In the genomic region with DNA sequence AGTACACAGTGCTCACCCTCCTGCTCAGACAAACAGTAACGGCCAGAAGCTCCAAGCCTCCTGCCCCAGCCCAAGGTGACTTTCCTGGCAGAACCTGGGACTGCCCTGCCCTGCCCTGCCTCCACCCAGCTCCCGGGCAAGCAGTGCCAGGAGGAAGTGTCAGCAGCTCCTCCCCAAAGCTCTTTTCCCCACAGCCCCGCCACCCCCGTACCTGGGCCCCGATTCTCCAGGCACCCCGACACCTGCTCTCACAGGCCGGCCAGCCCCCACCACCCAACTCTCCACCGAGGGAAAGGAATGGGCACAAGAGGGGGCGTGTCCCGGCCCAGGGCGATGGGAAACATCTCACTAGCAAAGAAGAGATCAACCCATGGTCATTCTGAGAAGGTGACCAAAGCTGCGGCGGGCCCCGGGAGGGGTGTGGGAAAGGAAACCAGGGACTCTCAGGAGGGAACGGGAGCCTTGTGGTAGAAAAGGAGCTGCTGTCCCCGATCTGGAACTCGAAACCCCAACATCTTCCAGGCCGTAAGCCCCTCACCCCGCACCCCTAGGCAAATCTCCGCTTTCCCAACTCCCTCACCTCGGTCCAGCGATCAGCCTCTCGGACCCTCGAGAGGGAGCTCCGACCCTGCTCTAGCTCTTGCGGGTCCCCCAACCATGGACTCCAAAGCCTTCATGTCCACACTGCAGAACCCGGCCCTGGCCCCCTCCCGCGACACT, we compare ENCODE assay signal across 1 cellular context.
TF ChIP-seq lines count a peak whose summit lies in the region.

No MANE protein-coding gene starts in this region.

TF ChIP-seq in HepG2, 621 proteins besides CTCF, POLR2A, EP300 and RAD21 (continued from another document and continues in another):
- TF ChIP-seq, protein P1, sequence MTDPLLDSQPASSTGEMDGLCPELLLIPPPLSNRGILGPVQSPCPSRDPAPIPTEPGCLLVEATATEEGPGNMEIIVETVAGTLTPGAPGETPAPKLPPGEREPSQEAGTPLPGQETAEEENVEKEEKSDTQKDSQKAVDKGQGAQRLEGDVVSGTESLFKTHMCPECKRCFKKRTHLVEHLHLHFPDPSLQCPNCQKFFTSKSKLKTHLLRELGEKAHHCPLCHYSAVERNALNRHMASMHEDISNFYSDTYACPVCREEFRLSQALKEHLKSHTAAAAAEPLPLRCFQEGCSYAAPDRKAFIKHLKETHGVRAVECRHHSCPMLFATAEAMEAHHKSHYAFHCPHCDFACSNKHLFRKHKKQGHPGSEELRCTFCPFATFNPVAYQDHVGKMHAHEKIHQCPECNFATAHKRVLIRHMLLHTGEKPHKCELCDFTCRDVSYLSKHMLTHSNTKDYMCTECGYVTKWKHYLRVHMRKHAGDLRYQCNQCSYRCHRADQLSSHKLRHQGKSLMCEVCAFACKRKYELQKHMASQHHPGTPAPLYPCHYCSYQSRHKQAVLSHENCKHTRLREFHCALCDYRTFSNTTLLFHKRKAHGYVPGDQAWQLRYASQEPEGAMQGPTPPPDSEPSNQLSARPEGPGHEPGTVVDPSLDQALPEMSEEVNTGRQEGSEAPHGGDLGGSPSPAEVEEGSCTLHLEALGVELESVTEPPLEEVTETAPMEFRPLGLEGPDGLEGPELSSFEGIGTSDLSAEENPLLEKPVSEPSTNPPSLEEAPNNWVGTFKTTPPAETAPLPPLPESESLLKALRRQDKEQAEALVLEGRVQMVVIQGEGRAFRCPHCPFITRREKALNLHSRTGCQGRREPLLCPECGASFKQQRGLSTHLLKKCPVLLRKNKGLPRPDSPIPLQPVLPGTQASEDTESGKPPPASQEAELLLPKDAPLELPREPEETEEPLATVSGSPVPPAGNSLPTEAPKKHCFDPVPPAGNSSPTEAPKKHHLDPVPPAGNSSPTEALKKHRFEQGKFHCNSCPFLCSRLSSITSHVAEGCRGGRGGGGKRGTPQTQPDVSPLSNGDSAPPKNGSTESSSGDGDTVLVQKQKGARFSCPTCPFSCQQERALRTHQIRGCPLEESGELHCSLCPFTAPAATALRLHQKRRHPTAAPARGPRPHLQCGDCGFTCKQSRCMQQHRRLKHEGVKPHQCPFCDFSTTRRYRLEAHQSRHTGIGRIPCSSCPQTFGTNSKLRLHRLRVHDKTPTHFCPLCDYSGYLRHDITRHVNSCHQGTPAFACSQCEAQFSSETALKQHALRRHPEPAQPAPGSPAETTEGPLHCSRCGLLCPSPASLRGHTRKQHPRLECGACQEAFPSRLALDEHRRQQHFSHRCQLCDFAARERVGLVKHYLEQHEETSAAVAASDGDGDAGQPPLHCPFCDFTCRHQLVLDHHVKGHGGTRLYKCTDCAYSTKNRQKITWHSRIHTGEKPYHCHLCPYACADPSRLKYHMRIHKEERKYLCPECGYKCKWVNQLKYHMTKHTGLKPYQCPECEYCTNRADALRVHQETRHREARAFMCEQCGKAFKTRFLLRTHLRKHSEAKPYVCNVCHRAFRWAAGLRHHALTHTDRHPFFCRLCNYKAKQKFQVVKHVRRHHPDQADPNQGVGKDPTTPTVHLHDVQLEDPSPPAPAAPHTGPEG (CRISPR knock-in tag; IDR thresholded peaks at IDR 0.05) = no peak
- TF ChIP-seq SIN3A (IDR thresholded peaks at IDR 0.05; ENCODE audit: borderline replicate concordance, low read depth, low read length) (peak; percentile 81; the same call in 1 of the 2 replicates), PITX1 (CRISPR knock-in tag; IDR thresholded peaks at IDR 0.05) (peak; percentile 34; the same call in 1 of the 2 replicates), ZNF550 (CRISPR knock-in tag; IDR thresholded peaks at IDR 0.05; ENCODE audit: borderline replicate concordance) (no peak), RFXAP (CRISPR knock-in tag; IDR thresholded peaks at IDR 0.05; ENCODE audit: borderline replicate concordance) (0 out of 2 replicates have a peak, but pooled peaks have one; percentile 8), RFX5 (IDR thresholded peaks at IDR 0.05; ENCODE audit: low read depth, low read length) (0 out of 2 replicates have a peak, but pooled peaks have one; percentile 4), KLF12 (CRISPR knock-in tag; IDR thresholded peaks at IDR 0.05; ENCODE audit: borderline replicate concordance) (no peak), GATAD1 (CRISPR knock-in tag; IDR thresholded peaks at IDR 0.05) (no peak), MXD4 (CRISPR knock-in tag; IDR thresholded peaks at IDR 0.05) (no peak), ATF7-NPFF (CRISPR knock-in tag; IDR thresholded peaks at IDR 0.05; ENCODE audit: low read depth) (no peak), NBN (conservative IDR thresholded peaks at IDR 0.05) (no peak), NR2F2 (IDR thresholded peaks at IDR 0.05; ENCODE audit: borderline replicate concordance, low read depth) (no peak; the same call in 1 of the 2 replicates), PRMT3 (CRISPR knock-in tag; IDR thresholded peaks at IDR 0.05; ENCODE audit: borderline replicate concordance, low read depth) (no peak), CC2D1A (CRISPR knock-in tag; IDR thresholded peaks at IDR 0.05) (no peak), NPAS2 (CRISPR knock-in tag; IDR thresholded peaks at IDR 0.05; ENCODE audit: borderline replicate concordance) (no peak), SRF (IDR thresholded peaks at IDR 0.05; ENCODE audit: low read depth, low read length) (no peak), ZNF367 (CRISPR knock-in tag; IDR thresholded peaks at IDR 0.05; ENCODE audit: borderline replicate concordance) (no peak), MIXL1 (CRISPR knock-in tag; IDR thresholded peaks at IDR 0.05) (no peak), KLF9 (CRISPR knock-in tag; IDR thresholded peaks at IDR 0.05; ENCODE audit: low read depth) (0 out of 2 replicates have a peak, but pooled peaks have one; percentile 15), ZNF790 (CRISPR knock-in tag; IDR thresholded peaks at IDR 0.05; ENCODE audit: borderline replicate concordance) (no peak), FOXK2 (IDR thresholded peaks at IDR 0.05) (no peak), CHD2 (IDR thresholded peaks at IDR 0.05; ENCODE audit: low read depth, low read length) (peak; percentile 23), ZMYM2 (CRISPR knock-in tag; IDR thresholded peaks at IDR 0.05) (peak; percentile 60; the same call in 1 of the 2 replicates), ESRRA (CRISPR knock-in tag; IDR thresholded peaks at IDR 0.05; ENCODE audit: low read depth) (no peak), ZNF256 (CRISPR knock-in tag; conservative IDR thresholded peaks at IDR 0.05) (no peak), ZSCAN9 (CRISPR knock-in tag; IDR thresholded peaks at IDR 0.05; ENCODE audit: borderline replicate concordance) (no peak), ZNF331 (CRISPR knock-in tag; IDR thresholded peaks at IDR 0.05) (no peak), MED8 (CRISPR knock-in tag; IDR thresholded peaks at IDR 0.05; ENCODE audit: insufficient replicate concordance) (no peak), EZH2 (conservative IDR thresholded peaks at IDR 0.05; ENCODE audit: low read depth, low read length) (no peak), NONO (IDR thresholded peaks at IDR 0.05) (no peak), NONO (CRISPR knock-in tag; conservative IDR thresholded peaks at IDR 0.05) (0 out of 2 replicates have a peak, but pooled peaks have one; percentile 6), ZNF446 (CRISPR knock-in tag; IDR thresholded peaks at IDR 0.05) (0 out of 2 replicates have a peak, but pooled peaks have one; percentile 20), JDP2 (CRISPR knock-in tag; IDR thresholded peaks at IDR 0.05; ENCODE audit: borderline replicate concordance) (no peak), ZNF232 (CRISPR knock-in tag; IDR thresholded peaks at IDR 0.05; ENCODE audit: borderline replicate concordance) (peak; percentile 78; the same call in 1 of the 2 replicates), KLF16 (CRISPR knock-in tag; IDR thresholded peaks at IDR 0.05) (peak in 1 of 2 experiments; percentile 64; a peak in 2 of 4 replicates), ELF3 (CRISPR knock-in tag; IDR thresholded peaks at IDR 0.05) (no peak), NCOA2 (CRISPR knock-in tag; IDR thresholded peaks at IDR 0.05) (0 out of 2 replicates have a peak, but pooled peaks have one; percentile 20), TP53 (CRISPR knock-in tag; conservative IDR thresholded peaks at IDR 0.05) (peak; percentile 84; the same call in 1 of the 2 replicates), HDAC2 (CRISPR knock-in tag; IDR thresholded peaks at IDR 0.05) (0 out of 2 replicates have a peak, but pooled peaks have one; percentile 44), ZNF326 (CRISPR knock-in tag; IDR thresholded peaks at IDR 0.05; ENCODE audit: borderline replicate concordance) (no peak)
- TF ChIP-seq, protein P2, sequence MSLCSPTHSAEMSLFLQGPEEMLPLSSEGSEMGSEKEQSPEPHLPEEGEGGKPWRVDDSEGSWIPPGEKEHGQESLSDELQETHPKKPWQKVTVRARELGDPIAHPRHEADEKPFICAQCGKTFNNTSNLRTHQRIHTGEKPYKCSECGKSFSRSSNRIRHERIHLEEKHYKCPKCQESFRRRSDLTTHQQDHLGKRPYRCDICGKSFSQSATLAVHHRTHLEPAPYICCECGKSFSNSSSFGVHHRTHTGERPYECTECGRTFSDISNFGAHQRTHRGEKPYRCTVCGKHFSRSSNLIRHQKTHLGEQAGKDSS (CRISPR knock-in tag; IDR thresholded peaks at IDR 0.05; ENCODE audit: borderline replicate concordance, low read depth) = no peak
- TF ChIP-seq, protein P3, sequence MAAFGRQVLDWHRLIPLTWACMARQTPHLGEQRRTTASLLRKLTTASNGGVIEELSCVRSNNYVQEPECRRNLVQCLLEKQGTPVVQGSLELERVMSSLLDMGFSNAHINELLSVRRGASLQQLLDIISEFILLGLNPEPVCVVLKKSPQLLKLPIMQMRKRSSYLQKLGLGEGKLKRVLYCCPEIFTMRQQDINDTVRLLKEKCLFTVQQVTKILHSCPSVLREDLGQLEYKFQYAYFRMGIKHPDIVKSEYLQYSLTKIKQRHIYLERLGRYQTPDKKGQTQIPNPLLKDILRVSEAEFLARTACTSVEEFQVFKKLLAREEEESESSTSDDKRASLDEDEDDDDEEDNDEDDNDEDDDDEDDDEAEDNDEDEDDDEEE (CRISPR knock-in tag; IDR thresholded peaks at IDR 0.05) = no peak
- TF ChIP-seq, protein P4, sequence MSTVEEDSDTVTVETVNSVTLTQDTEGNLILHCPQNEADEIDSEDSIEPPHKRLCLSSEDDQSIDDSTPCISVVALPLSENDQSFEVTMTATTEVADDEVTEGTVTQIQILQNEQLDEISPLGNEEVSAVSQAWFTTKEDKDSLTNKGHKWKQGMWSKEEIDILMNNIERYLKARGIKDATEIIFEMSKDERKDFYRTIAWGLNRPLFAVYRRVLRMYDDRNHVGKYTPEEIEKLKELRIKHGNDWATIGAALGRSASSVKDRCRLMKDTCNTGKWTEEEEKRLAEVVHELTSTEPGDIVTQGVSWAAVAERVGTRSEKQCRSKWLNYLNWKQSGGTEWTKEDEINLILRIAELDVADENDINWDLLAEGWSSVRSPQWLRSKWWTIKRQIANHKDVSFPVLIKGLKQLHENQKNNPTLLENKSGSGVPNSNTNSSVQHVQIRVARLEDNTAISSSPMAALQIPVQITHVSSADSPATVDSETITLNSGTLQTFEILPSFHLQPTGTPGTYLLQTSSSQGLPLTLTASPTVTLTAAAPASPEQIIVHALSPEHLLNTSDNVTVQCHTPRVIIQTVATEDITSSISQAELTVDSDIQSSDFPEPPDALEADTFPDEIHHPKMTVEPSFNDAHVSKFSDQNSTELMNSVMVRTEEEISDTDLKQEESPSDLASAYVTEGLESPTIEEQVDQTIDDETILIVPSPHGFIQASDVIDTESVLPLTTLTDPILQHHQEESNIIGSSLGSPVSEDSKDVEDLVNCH (CRISPR knock-in tag; IDR thresholded peaks at IDR 0.05) = no peak
- TF ChIP-seq, protein P5, sequence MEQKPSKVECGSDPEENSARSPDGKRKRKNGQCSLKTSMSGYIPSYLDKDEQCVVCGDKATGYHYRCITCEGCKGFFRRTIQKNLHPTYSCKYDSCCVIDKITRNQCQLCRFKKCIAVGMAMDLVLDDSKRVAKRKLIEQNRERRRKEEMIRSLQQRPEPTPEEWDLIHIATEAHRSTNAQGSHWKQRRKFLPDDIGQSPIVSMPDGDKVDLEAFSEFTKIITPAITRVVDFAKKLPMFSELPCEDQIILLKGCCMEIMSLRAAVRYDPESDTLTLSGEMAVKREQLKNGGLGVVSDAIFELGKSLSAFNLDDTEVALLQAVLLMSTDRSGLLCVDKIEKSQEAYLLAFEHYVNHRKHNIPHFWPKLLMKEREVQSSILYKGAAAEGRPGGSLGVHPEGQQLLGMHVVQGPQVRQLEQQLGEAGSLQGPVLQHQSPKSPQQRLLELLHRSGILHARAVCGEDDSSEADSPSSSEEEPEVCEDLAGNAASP (CRISPR knock-in tag; IDR thresholded peaks at IDR 0.05; ENCODE audit: borderline replicate concordance) = no peak
- TF ChIP-seq, protein P6, sequence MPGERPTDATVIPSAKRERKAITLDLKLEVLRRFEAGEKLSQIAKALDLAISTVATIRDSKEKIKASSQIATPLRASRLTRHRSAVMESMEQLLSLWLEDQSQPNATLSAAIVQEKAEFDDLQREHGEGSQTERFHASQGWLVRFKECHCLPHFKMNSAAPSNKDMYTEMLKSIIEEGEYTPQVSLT (CRISPR knock-in tag; IDR thresholded peaks at IDR 0.05; ENCODE audit: borderline replicate concordance, low read depth) = no peak
- TF ChIP-seq, protein P7, sequence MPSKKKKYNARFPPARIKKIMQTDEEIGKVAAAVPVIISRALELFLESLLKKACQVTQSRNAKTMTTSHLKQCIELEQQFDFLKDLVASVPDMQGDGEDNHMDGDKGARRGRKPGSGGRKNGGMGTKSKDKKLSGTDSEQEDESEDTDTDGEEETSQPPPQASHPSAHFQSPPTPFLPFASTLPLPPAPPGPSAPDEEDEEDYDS (CRISPR knock-in tag; IDR thresholded peaks at IDR 0.05) = no peak
- TF ChIP-seq, protein P8, sequence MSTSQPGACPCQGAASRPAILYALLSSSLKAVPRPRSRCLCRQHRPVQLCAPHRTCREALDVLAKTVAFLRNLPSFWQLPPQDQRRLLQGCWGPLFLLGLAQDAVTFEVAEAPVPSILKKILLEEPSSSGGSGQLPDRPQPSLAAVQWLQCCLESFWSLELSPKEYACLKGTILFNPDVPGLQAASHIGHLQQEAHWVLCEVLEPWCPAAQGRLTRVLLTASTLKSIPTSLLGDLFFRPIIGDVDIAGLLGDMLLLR (CRISPR knock-in tag; IDR thresholded peaks at IDR 0.05) = no peak
- TF ChIP-seq, protein P9, sequence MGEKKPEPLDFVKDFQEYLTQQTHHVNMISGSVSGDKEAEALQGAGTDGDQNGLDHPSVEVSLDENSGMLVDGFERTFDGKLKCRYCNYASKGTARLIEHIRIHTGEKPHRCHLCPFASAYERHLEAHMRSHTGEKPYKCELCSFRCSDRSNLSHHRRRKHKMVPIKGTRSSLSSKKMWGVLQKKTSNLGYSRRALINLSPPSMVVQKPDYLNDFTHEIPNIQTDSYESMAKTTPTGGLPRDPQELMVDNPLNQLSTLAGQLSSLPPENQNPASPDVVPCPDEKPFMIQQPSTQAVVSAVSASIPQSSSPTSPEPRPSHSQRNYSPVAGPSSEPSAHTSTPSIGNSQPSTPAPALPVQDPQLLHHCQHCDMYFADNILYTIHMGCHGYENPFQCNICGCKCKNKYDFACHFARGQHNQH (CRISPR knock-in tag; IDR thresholded peaks at IDR 0.05) = no peak
- TF ChIP-seq, protein P10, sequence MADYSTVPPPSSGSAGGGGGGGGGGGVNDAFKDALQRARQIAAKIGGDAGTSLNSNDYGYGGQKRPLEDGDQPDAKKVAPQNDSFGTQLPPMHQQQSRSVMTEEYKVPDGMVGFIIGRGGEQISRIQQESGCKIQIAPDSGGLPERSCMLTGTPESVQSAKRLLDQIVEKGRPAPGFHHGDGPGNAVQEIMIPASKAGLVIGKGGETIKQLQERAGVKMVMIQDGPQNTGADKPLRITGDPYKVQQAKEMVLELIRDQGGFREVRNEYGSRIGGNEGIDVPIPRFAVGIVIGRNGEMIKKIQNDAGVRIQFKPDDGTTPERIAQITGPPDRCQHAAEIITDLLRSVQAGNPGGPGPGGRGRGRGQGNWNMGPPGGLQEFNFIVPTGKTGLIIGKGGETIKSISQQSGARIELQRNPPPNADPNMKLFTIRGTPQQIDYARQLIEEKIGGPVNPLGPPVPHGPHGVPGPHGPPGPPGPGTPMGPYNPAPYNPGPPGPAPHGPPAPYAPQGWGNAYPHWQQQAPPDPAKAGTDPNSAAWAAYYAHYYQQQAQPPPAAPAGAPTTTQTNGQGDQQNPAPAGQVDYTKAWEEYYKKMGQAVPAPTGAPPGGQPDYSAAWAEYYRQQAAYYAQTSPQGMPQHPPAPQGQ (CRISPR knock-in tag; IDR thresholded peaks at IDR 0.05; ENCODE audit: borderline replicate concordance) = no peak
